In the genomic region with DNA sequence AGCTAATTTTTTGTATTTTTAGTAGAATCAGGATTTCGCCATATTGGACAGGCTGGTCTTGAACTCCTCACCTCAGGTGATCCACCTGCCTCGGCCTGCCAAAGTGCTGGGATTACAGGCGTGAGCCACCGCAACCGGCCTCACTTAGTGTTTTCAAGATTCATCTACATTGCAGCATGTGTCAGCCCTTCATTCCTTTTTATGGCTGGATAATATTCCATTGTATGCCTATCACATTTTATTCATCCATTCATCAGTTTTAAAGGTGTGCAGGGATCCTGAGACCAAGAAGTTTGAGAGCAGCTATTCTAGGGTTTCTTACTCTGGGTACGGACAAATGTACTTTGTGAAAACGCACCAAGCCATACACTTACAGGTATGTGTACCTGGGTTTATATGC, we compare ENCODE assay signal across 22 cellular contexts. TPM values are rescaled to one million over a fixed set of nuclear protein-coding genes. Genes with fewer than 3 reads are reported as not detected.
A peak's percentile ranks its signal among the peaks of the same experiment; 100 is the strongest.
DNase-seq lines count a peak whose midpoint lies in the region; TF ChIP-seq lines count a peak whose summit lies in the region.
"Had no signal": no experiment of that assay in that cellular context is flagged by ENCODE, and none has a peak within 500 bp of the region (broad histone marks: within the 10 kb centered on the region; RNA-seq: fewer than 3 reads in every experiment).

No MANE protein-coding gene starts in this region.

- H3K4me1 ChIP-seq in left ventricle myocardium inferior (peaks cover 47% of the 10 kb centered on the region), right atrium auricular region (peaks cover 0 to 20% of the 10 kb centered on the region in 2 donors), endocrine pancreas (ENCODE audit: control insufficient read depth, insufficient read depth, low read length) (no peaks in the 10 kb centered on the region)
- H3K4me1 ChIP-seq: BE2C, BLaER1 had no signal

- H3K36me3 ChIP-seq in left ventricle myocardium inferior (peaks cover 80% of the 10 kb centered on the region), right atrium auricular region (peaks cover 46% of the 10 kb centered on the region), endocrine pancreas (ENCODE audit: control insufficient read depth, insufficient read depth, low read length) (no peaks in the 10 kb centered on the region)

- H3K4me3 ChIP-seq in left ventricle myocardium inferior (no peak overlapping the region), right atrium auricular region (no peak overlapping the region), endocrine pancreas (ENCODE audit: control insufficient read depth, insufficient read depth, low read length) (no peak overlapping the region)
- H3K4me3 ChIP-seq: BLaER1, GM12878 had no signal

- intact Hi-C loops in left ventricle myocardium inferior (cut with micrococcal nuclease) = no loop called here

- H3K27ac ChIP-seq in left ventricle myocardium inferior (replicated peaks) (peak overlapping the region; percentile 85), right atrium auricular region (peak overlapping the region in 1 of 2 donors; percentile 78)
- H3K27ac ChIP-seq: 22Rv1, BLaER1 had no signal

- H3K9me3 ChIP-seq in left ventricle myocardium inferior (replicated peaks) (no peaks in the 10 kb centered on the region), right atrium auricular region (no peaks in the 10 kb centered on the region), endocrine pancreas (ENCODE audit: control insufficient read depth, low read length) (no peaks in the 10 kb centered on the region)
- H3K9me3 ChIP-seq: BE2C, BLaER1 had no signal

- DNase-seq in left ventricle myocardium inferior (no peak), right atrium auricular region (ENCODE audit: low spot score) (no peak), RPMI8226 (no peak)
- no peak for DNase-seq in stimulated activated CD4-positive, alpha-beta T cell treated with anti-CD3 and anti-CD28 coated beads, Interleukin-2, amount 100 ng/mL, for 24 hours
- DNase-seq: ACHN; BE2C; C1 segment of cervical spinal cord; CD4-positive, alpha-beta memory T cell; CD4-positive, CD25-positive, alpha-beta regulatory T cell; CD8-positive, alpha-beta memory T cell; COR-L47; DMS 273 treated with DMSO at 0.1 percent for 48 hours; DMS153; DMS53; DMS79; DND-41; EL; GDM1 had no signal

- H3K9ac ChIP-seq in endocrine pancreas (ENCODE audit: control insufficient read depth, insufficient read depth, low read length) = peak overlapping the region; percentile 6
- H3K9ac ChIP-seq: BLaER1 had no signal

- H3K27me3 ChIP-seq in left ventricle myocardium inferior (ENCODE audit: low read depth) (no peaks in the 10 kb centered on the region), right atrium auricular region (no peaks in the 10 kb centered on the region), endocrine pancreas (ENCODE audit: control insufficient read depth, insufficient read depth, low read length) (no peaks in the 10 kb centered on the region)
- H3K27me3 ChIP-seq: BE2C, BLaER1 had no signal

- no peak for TF ChIP-seq CTCF in left ventricle myocardium inferior (IDR thresholded peaks at IDR 0.05; ENCODE audit: borderline replicate concordance)
- no peak for TF ChIP-seq CTCF in right atrium auricular region (IDR thresholded peaks at IDR 0.05)

RNA-seq across cellular contexts. Expression of gene COQ8B, which starts 9.1 kb away (rescaled TPM):
- 24.0 TPM for total RNA-seq in left ventricle myocardium inferior
- total RNA-seq in right atrium auricular region = 10 to 100 TPM; 23.3 to 26.6 TPM

RNA-seq across cellular contexts. Expression of gene ITPKC, which starts 9.3 kb away (rescaled TPM):
- 9.8 TPM for total RNA-seq in left ventricle myocardium inferior
- total RNA-seq in right atrium auricular region = 10 to 100 TPM; 15.2 to 15.6 TPM

RNA-seq across cellular contexts. Expression of gene NUMBL, which starts 17.2 kb away (rescaled TPM):
- 14.7 TPM for total RNA-seq in left ventricle myocardium inferior
- total RNA-seq in right atrium auricular region = 10 to 100 TPM; 11.2 to 28.1 TPM

RNA-seq across cellular contexts. Expression of gene ACTMAP, which starts 42.7 kb away (rescaled TPM):
- total RNA-seq in left ventricle myocardium inferior (7.4 TPM), right atrium auricular region (1 to 10 TPM; 3.7 to 5.3 TPM)

RNA-seq across cellular contexts. Expression of gene SNRPA, which starts 43.4 kb away (rescaled TPM):
- 27.9 TPM for total RNA-seq in left ventricle myocardium inferior
- 10 to 100 TPM; 30.7 to 32.9 TPM for total RNA-seq in right atrium auricular region
